Comparison of ENCODE assay signal across 24 cellular contexts in genomic region chr18:5662586-5663090, GRCh38.
"Had no signal": no experiment of that assay in that cellular context is flagged by ENCODE, and none has a peak within 500 bp of the region (broad histone marks: within the 10 kb centered on the region; RNA-seq: fewer than 3 reads in every experiment).

No MANE protein-coding gene starts in this region.

- H3K4me3 Mint-ChIP-seq: central memory CD8-positive, alpha-beta T cell; nephron; neural progenitor cell; stimulated activated effector memory CD8-positive, alpha-beta T cell treated with anti-CD3 and anti-CD28 coated beads, Interleukin-12 subunit alpha, Interleukin-12 subunit beta, amount 100 ng/mL, for 72 hours; type B pancreatic cell had no signal

- H3K9ac ChIP-seq: neural progenitor cell, parathyroid adenoma had no signal

- DNase-seq: cortex of kidney; foreskin fibroblast; glutamatergic neuron; heart right ventricle; hippocampal formation; left ventricle myocardium superior; lower lobe of right lung; right cardiac atrium; sigmoid colon; stimulated activated CD4-positive, alpha-beta T cell treated with anti-CD3 and anti-CD28 coated beads, Interleukin-2, amount 100 ng/mL, for 24 hours; stimulated activated CD4-positive, alpha-beta T cell treated with anti-CD3 and anti-CD28 coated beads, Interleukin-4, amount 100 ng/mL, for 24 hours; stimulated activated naive CD4-positive, alpha-beta T cell treated with Interleukin-2 at 50 U/mL for 16 hours; stomach had no signal

- H3K27me3 Mint-ChIP-seq: central memory CD8-positive, alpha-beta T cell had no signal

- H3K9me3 Mint-ChIP-seq: nephron, neural progenitor cell had no signal

- ATAC-seq: esophagus mucosa; gastroesophageal sphincter; heart right ventricle; left ventricle myocardium superior; right cardiac atrium; stimulated activated effector memory CD8-positive, alpha-beta T cell treated with anti-CD3 and anti-CD28 coated beads, Interleukin-12 subunit alpha, Interleukin-12 subunit beta, amount 100 ng/mL, for 72 hours had no signal

- H3K27ac Mint-ChIP-seq: nephron; neural progenitor cell; stimulated activated effector memory CD8-positive, alpha-beta T cell treated with anti-CD3 and anti-CD28 coated beads, Interleukin-12 subunit alpha, Interleukin-12 subunit beta, amount 100 ng/mL, for 72 hours; type B pancreatic cell had no signal

- H3K27me3 ChIP-seq: neural progenitor cell, sigmoid colon, stomach, thyroid gland had no signal

- H3K4me3 ChIP-seq: gastroesophageal sphincter, heart right ventricle, lower lobe of right lung, neural progenitor cell, prostate gland, sigmoid colon, stomach, thyroid gland had no signal

- H3K4me2 ChIP-seq: neural progenitor cell had no signal

- H3K27ac ChIP-seq: gastroesophageal sphincter, heart right ventricle, lower lobe of right lung, neural progenitor cell, parathyroid adenoma, prostate gland, sigmoid colon, stomach, thyroid gland had no signal

- H3K36me3 Mint-ChIP-seq: neural progenitor cell; stimulated activated effector memory CD8-positive, alpha-beta T cell treated with anti-CD3 and anti-CD28 coated beads, Interleukin-12 subunit alpha, Interleukin-12 subunit beta, amount 100 ng/mL, for 72 hours; type B pancreatic cell had no signal

- H3K4me1 Mint-ChIP-seq: central memory CD8-positive, alpha-beta T cell; nephron; neural progenitor cell; stimulated activated effector memory CD8-positive, alpha-beta T cell treated with anti-CD3 and anti-CD28 coated beads, Interleukin-12 subunit alpha, Interleukin-12 subunit beta, amount 100 ng/mL, for 72 hours had no signal

- H3K36me3 ChIP-seq: gastroesophageal sphincter, heart right ventricle, lower lobe of right lung, neural progenitor cell, prostate gland, sigmoid colon, stomach, thyroid gland had no signal

- H3K9me3 ChIP-seq: gastroesophageal sphincter, lower lobe of right lung, prostate gland, sigmoid colon, stomach, thyroid gland had no signal

- FAIRE-seq: islet of Langerhans had no signal

- H2AFZ ChIP-seq: neural progenitor cell, parathyroid adenoma had no signal

- H3K4me1 ChIP-seq: gastroesophageal sphincter, heart right ventricle, lower lobe of right lung, neural progenitor cell, parathyroid adenoma, prostate gland, sigmoid colon, stomach, thyroid gland had no signal

- H3K79me2 ChIP-seq: parathyroid adenoma had no signal
